In the genomic region with DNA sequence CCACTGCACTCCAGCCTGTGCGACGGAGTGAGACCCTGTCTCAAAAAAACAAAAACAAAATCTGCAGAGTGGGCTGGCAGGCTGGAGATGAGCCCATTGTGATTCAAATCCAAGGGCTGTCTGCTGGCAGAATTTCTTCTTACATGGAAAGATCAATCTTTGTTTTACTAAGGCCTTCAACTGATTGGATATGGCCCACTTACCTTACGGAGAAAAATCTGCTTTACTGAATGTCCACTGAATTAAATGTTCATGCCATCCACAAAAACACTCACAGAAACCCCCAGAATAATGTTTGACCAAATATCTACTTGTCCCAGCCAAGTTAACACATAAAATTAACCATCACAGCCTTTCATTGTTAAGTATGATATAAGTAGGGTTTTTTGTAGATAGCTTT, we compare ENCODE assay signal across 27 cellular contexts.
"Had no signal": no experiment of that assay in that cellular context is flagged by ENCODE, and none has a peak within 500 bp of the region (broad histone marks: within the 10 kb centered on the region; RNA-seq: fewer than 3 reads in every experiment).

No MANE protein-coding gene starts in this region.

- H3K9me3 ChIP-seq: stomach, suprapubic skin, testis, thoracic aorta, thyroid gland, tibial artery, tibial nerve, transverse colon, upper lobe of left lung, upper lobe of right lung, uterus, vagina had no signal

- H3K4me1 ChIP-seq: stomach, suprapubic skin, testis, thyroid gland, tibial artery, tibial nerve, transverse colon, upper lobe of left lung, upper lobe of right lung, uterus, vagina had no signal

- DNase-seq: stimulated activated CD4-positive, alpha-beta T cell treated with anti-CD3 and anti-CD28 coated beads, Interleukin-2, amount 100 ng/mL, for 48 hours; stimulated activated CD4-positive, alpha-beta T cell treated with anti-CD3 and anti-CD28 coated beads, Interleukin-4, amount 100 ng/mL, for 1 hour; stimulated activated CD4-positive, alpha-beta T cell treated with anti-CD3 and anti-CD28 coated beads, Interleukin-4, amount 100 ng/mL, for 24 hours; stimulated activated CD4-positive, alpha-beta T cell treated with anti-CD3 and anti-CD28 coated beads, Interleukin-4, amount 100 ng/mL, for 4 hours; stimulated activated CD8-positive, alpha-beta memory T cell treated with anti-CD3 and anti-CD28 coated beads, Interleukin-4, amount 100 ng/mL, for 48 hours; stimulated activated naive B cell treated with anti-CD40 and anti-IgM and Interleukin-4, amounts not matched to agents 10 μg/mL and 1 μg/mL and 100 μg/mL, for 72 hours; stimulated activated naive CD4-positive, alpha-beta T cell; stimulated activated naive CD4-positive, alpha-beta T cell treated with Interleukin-2 at 50 U/mL for 16 hours; stimulated activated naive CD8-positive, alpha-beta T cell treated with anti-CD3 and anti-CD28 coated beads, Interleukin-15, amount 100 ng/mL, for 72 hours; stimulated activated naive CD8-positive, alpha-beta T cell treated with anti-CD3 and anti-CD28 coated beads, Interleukin-15, Interleukin-2, amounts not matched to agents 100 U/mL and 50 U/mL, for 24 hours; stomach; substantia nigra; testis; thyroid gland; tibial artery; transverse colon; trophoblast cell; upper lobe of left lung; upper lobe of right lung; uterus had no signal

- H3K27me3 ChIP-seq: stomach, suprapubic skin, testis, thyroid gland, tibial artery, tibial nerve, transverse colon, upper lobe of left lung, upper lobe of right lung, uterus, vagina had no signal

- H3K4me3 ChIP-seq: stomach, suprapubic skin, testis, thoracic aorta, thyroid gland, tibial artery, tibial nerve, transverse colon, upper lobe of left lung, upper lobe of right lung, uterus, vagina had no signal

- ATAC-seq: stimulated activated effector memory CD8-positive, alpha-beta T cell treated with anti-CD3 and anti-CD28 coated beads, Interleukin-12 subunit alpha, Interleukin-12 subunit beta, amount 100 ng/mL, for 72 hours; stimulated activated memory B cell treated with anti-CD40 and anti-IgM and Interleukin-4, amounts not matched to agents 10 μg/mL and 1 μg/mL and 100 μg/mL, for 72 hours; stimulated activated naive B cell treated with anti-CD40 and anti-IgM and Interleukin-4, amounts not matched to agents 10 μg/mL and 1 μg/mL and 100 μg/mL, for 72 hours; stimulated activated naive CD8-positive, alpha-beta T cell treated with anti-CD3 and anti-CD28 coated beads, Interleukin-15, amount 100 ng/mL, for 72 hours; stimulated activated naive CD8-positive, alpha-beta T cell treated with anti-CD3 and anti-CD28 coated beads, Interleukin-15, Interleukin-2, amounts not matched to agents 100 U/mL and 50 U/mL, for 24 hours; upper lobe of right lung had no signal

- FAIRE-seq: urothelium cell line had no signal

- H3K36me3 ChIP-seq: stomach, suprapubic skin, thoracic aorta, thyroid gland, tibial artery, tibial nerve, transverse colon, upper lobe of left lung, upper lobe of right lung, uterus, vagina had no signal

- H3K27ac ChIP-seq: stomach, suprapubic skin, testis, thoracic aorta, thyroid gland, tibial artery, tibial nerve, transverse colon, upper lobe of left lung, upper lobe of right lung, uterus, vagina had no signal
